Comparison of ENCODE assay signal across 1 cellular context in the genomic region with DNA sequence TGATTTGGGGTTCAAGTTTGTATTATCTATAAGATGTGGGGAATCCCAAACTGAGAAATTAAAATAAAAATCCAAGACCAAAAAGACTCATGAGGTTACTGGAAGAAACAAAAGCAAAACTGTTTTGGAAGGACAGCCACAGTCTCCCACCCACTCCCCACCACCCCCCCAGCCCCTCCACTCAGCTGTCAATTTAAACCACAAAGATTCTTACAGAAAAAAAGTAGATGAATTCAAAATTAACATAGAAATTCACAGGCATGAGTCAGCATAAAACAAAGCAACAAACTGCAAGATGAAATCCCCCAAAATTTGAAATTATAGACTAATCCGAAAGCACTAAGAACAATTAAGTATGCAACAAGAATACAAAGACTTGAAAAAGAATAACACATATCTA.
TF ChIP-seq lines count a peak whose summit lies in the region.

No MANE protein-coding gene starts in this region.

TF ChIP-seq in IMR-90, 13 proteins besides CTCF, POLR2A, EP300 and RAD21:
- TF ChIP-seq MAFK (IDR thresholded peaks at IDR 0.05; ENCODE audit: low read depth, low read length): peak; percentile 88
- TF ChIP-seq, protein P1, sequence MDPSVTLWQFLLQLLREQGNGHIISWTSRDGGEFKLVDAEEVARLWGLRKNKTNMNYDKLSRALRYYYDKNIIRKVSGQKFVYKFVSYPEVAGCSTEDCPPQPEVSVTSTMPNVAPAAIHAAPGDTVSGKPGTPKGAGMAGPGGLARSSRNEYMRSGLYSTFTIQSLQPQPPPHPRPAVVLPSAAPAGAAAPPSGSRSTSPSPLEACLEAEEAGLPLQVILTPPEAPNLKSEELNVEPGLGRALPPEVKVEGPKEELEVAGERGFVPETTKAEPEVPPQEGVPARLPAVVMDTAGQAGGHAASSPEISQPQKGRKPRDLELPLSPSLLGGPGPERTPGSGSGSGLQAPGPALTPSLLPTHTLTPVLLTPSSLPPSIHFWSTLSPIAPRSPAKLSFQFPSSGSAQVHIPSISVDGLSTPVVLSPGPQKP (IDR thresholded peaks at IDR 0.05; ENCODE audit: borderline replicate concordance, low read depth, low read length): no peak
- peak; percentile 94 for TF ChIP-seq NFE2L2 (IDR thresholded peaks at IDR 0.05; ENCODE audit: low read depth, low read length)
